In the genomic region with DNA sequence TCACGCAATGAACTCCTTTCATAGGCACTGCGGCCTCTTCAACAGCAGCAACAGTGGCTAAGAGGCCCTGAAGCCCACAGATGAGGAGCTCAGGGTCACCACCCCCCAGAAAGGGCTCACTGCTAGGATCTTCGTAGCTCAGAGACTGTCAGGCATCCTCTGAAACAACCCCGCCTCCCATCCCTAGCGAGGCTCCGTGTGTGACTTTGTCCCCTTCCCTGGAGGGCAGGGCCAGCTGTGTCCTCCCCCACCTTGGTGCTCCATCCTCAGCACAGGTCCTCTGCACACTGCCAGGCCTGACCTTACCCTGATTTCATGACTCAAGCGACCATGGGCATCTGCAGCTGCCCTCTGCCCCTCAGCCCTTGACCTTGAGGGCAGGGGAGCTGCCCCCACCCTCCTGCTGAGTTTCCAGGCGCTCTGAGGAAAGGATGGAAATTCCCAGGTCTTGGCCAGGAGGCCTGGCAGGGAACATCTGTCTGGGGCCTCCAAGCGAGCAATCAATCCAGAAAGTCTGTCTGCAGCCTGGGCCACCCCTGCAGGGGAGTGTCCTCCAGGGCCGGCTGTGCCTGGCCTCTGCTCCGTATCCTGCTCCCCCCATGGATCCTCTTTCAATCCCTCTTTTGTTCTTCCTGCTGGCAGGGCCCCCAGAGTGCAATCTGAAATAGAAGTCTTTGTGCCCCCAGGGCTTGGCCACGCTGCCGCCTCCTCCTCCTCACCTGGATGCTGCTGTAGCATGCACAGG, we compare ENCODE assay signal across 15 cellular contexts. TPM values are rescaled to one million over a fixed set of nuclear protein-coding genes. Genes with fewer than 3 reads are reported as not detected.
"Had no signal": no experiment of that assay in that cellular context is flagged by ENCODE, and none has a peak within 500 bp of the region (broad histone marks: within the 10 kb centered on the region; RNA-seq: fewer than 3 reads in every experiment).

No MANE protein-coding gene starts in this region.

- H3K9me3 ChIP-seq: psoas muscle, sigmoid colon, upper lobe of left lung had no signal

- H3K27ac ChIP-seq: hepatocyte, psoas muscle, sigmoid colon, upper lobe of left lung had no signal

- H3K4me3 ChIP-seq: hepatocyte, lung, psoas muscle, sigmoid colon, upper lobe of left lung had no signal

- H3K4me1 ChIP-seq: psoas muscle had no signal

- ATAC-seq: activated CD4-positive, alpha-beta T cell treated with anti-CD3 and anti-CD28 coated beads for 36 hours; activated CD8-positive, alpha-beta T cell treated with anti-CD3 and anti-CD28 coated beads, Interleukin-2, amount 10 ng/mL, durations not matched to agents 7 days and 5 days; psoas muscle had no signal

- DNase-seq: activated CD4-positive, alpha-beta T cell treated with anti-CD3 and anti-CD28 coated beads for 36 hours; activated CD8-positive, alpha-beta memory T cell treated with anti-CD3 and anti-CD28 coated beads, Interleukin-2, amount 50 U/mL, for 48 hours; activated CD8-positive, alpha-beta T cell treated with anti-CD3 and anti-CD28 coated beads, Interleukin-2, amount 10 ng/mL, durations not matched to agents 7 days and 5 days; caudate nucleus; cortex of kidney; effector CD8-positive, alpha-beta T cell; naive B cell; sigmoid colon; stimulated activated CD4-positive, alpha-beta T cell treated with anti-CD3 and anti-CD28 coated beads, Interleukin-12 subunit alpha, Interleukin-12 subunit beta, amount 100 ng/mL, for 4 hours; stimulated activated naive CD4-positive, alpha-beta T cell treated with Interleukin-2 at 50 U/mL for 16 hours; T1000 had no signal

- H2AFZ ChIP-seq: hepatocyte had no signal

- H3K4me2 ChIP-seq: hepatocyte had no signal

- H3K79me2 ChIP-seq: hepatocyte had no signal

- H3K36me3 ChIP-seq: sigmoid colon, upper lobe of left lung had no signal

RNA-seq across cellular contexts. Expression of gene IRX4, which starts 6.8 kb away (rescaled TPM):
- total RNA-seq: activated CD4-positive, alpha-beta T cell treated with anti-CD3 and anti-CD28 coated beads for 36 hours; activated CD8-positive, alpha-beta T cell treated with anti-CD3 and anti-CD28 coated beads, Interleukin-2, amount 10 ng/mL, durations not matched to agents 7 days and 5 days; hepatocyte; lung; sigmoid colon had no signal
- polyA plus RNA-seq: hepatocyte had no signal
